9 cellular contexts compared by ENCODE assay signal in genomic region chr1:21781971-21782867, GRCh38. TPM values are rescaled to one million over a fixed set of nuclear protein-coding genes. Genes with fewer than 3 reads are reported as not detected.
DNase-seq lines count a peak whose midpoint lies in the region; ATAC-seq, FAIRE-seq and TF ChIP-seq lines count a peak whose summit lies in the region.
"Had no signal": no experiment of that assay in that cellular context is flagged by ENCODE, and none has a peak within 500 bp of the region (broad histone marks: within the 10 kb centered on the region; RNA-seq: fewer than 3 reads in every experiment).

No MANE protein-coding gene starts in this region.

- peak overlapping the region; percentile 62 for H2AFZ ChIP-seq in parathyroid adenoma

- no peaks in the 10 kb centered on the region for H3K9me3 ChIP-seq in HUES48 (ENCODE audit: control insufficient read depth, insufficient read depth, low read length)
- H3K9me3 ChIP-seq in heart left ventricle = peaks cover 0 to 10% (median 0%) of the 10 kb centered on the region in 12 donors
- no peaks in the 10 kb centered on the region for H3K9me3 ChIP-seq in parathyroid adenoma (ENCODE audit: control insufficient read depth, low read length)

- 1% methylated on average over 44 to 52 of the region's 52 CpGs for WGBS in heart left ventricle, 4 donors

- H3K79me2 ChIP-seq in parathyroid adenoma = peaks cover 28% of the 10 kb centered on the region

- peaks cover 25% of the 10 kb centered on the region for H3K4me1 Mint-ChIP-seq in activated naive CD8-positive, alpha-beta T cell treated with anti-CD3 and anti-CD28 coated beads, Interleukin-2, amount 10 ng/mL, durations not matched to agents 7 days and 5 days

- peak in 7 of 12 donors; percentile 11 to 49 (median 24) for TF ChIP-seq CTCF in heart left ventricle (IDR thresholded peaks at IDR 0.05)
- no peak for TF ChIP-seq CTCF in parathyroid adenoma (IDR thresholded peaks at IDR 0.05)

- FAIRE-seq in urothelium cell line (lab: Jason Lieb, UNC) = no peak
- FAIRE-seq: islet of Langerhans had no signal

- H3K27ac Mint-ChIP-seq in activated naive CD8-positive, alpha-beta T cell treated with anti-CD3 and anti-CD28 coated beads, Interleukin-2, amount 10 ng/mL, durations not matched to agents 7 days and 5 days = peak overlapping the region; percentile 100

- no peak for TF ChIP-seq POLR2A in heart left ventricle (IDR thresholded peaks at IDR 0.05)

- DNase-seq in DMS114 treated with DMSO at 0.1 percent for 48 hours (lab: John Stamatoyannopoulos, UW; ENCODE audit: unreplicated experiment) = peak; percentile 74
- peak; percentile 37 for DNase-seq in SHP77 treated with DMSO at 0.1 percent for 48 hours (lab: John Stamatoyannopoulos, UW)
- no peak for DNase-seq in activated naive CD8-positive, alpha-beta T cell treated with anti-CD3 and anti-CD28 coated beads, Interleukin-2, amount 10 ng/mL, durations not matched to agents 7 days and 5 days
- DNase-seq in heart left ventricle = peak in 3 of 5 donors; percentile 26 to 55 (median 49)
- DNase-seq in urothelium cell line (ENCODE audit: low spot score) = peak; percentile 27

- H3K4me2 ChIP-seq in parathyroid adenoma (ENCODE audit: low read length) = peak overlapping the region; percentile 89

- POLR2A ChIA-PET in activated naive CD8-positive, alpha-beta T cell treated with anti-CD3 and anti-CD28 coated beads, Interleukin-2, amount 10 ng/mL, durations not matched to agents 7 days and 5 days (lab: Charles Lee) = interaction anchor here (0.6 to 3.3 kb wide), 13 partner anchors 8 to 271 kb away, joined by 3 to 19 read pairs (median 3); no protein-coding TSS in a partner anchor

- no peaks in the 10 kb centered on the region for H3K27me3 ChIP-seq in HUES48 (ENCODE audit: control insufficient read depth, insufficient read depth, low read length)
- H3K27me3 ChIP-seq in heart left ventricle = no peaks in the 10 kb centered on the region
- H3K27me3 ChIP-seq in parathyroid adenoma (ENCODE audit: control insufficient read depth, insufficient read depth, low read length) = no peaks in the 10 kb centered on the region

- H3K36me3 Mint-ChIP-seq in activated naive CD8-positive, alpha-beta T cell treated with anti-CD3 and anti-CD28 coated beads, Interleukin-2, amount 10 ng/mL, durations not matched to agents 7 days and 5 days = peaks cover 10% of the 10 kb centered on the region

- H3K9me3 Mint-ChIP-seq in activated naive CD8-positive, alpha-beta T cell treated with anti-CD3 and anti-CD28 coated beads, Interleukin-2, amount 10 ng/mL, durations not matched to agents 7 days and 5 days = peaks cover 1% of the 10 kb centered on the region

- H3K36me3 ChIP-seq in HUES48 (ENCODE audit: control insufficient read depth, insufficient read depth, low read length) (no peaks in the 10 kb centered on the region), heart left ventricle (no peaks in the 10 kb centered on the region), parathyroid adenoma (ENCODE audit: control insufficient read depth, insufficient read depth, low read length) (no peaks in the 10 kb centered on the region)

- peak overlapping the region; percentile 83 for H3K4me3 ChIP-seq in HUES48 (ENCODE audit: low read depth, low read length)
- peak overlapping the region; percentile 66 to 100 (median 96) for H3K4me3 ChIP-seq in heart left ventricle
- peak overlapping the region; percentile 90 for H3K4me3 ChIP-seq in parathyroid adenoma (ENCODE audit: low read depth, low read length)

- peaks cover 3% of the 10 kb centered on the region for H3K27me3 Mint-ChIP-seq in activated naive CD8-positive, alpha-beta T cell treated with anti-CD3 and anti-CD28 coated beads, Interleukin-2, amount 10 ng/mL, durations not matched to agents 7 days and 5 days

- peak overlapping the region; percentile 90 for H3K4me3 Mint-ChIP-seq in activated naive CD8-positive, alpha-beta T cell treated with anti-CD3 and anti-CD28 coated beads, Interleukin-2, amount 10 ng/mL, durations not matched to agents 7 days and 5 days

- H3K4me1 ChIP-seq in HUES48 (ENCODE audit: control insufficient read depth, insufficient read depth, low read length) (peaks cover 4% of the 10 kb centered on the region; the same call in 1 of the 2 replicates), heart left ventricle (peaks cover 0 to 35% (median 21%) of the 10 kb centered on the region in 12 donors), parathyroid adenoma (no peaks in the 10 kb centered on the region)

- H3K27ac ChIP-seq in HUES48 (ENCODE audit: low read depth, low read length) = peak overlapping the region; percentile 98
- H3K27ac ChIP-seq in heart left ventricle = peak overlapping the region in 11 of 12 donors; percentile 98 to 100 (median 100)
- peak overlapping the region; percentile 99 for H3K27ac ChIP-seq in parathyroid adenoma

- H3K9ac ChIP-seq in HUES48 (ENCODE audit: low read depth, low read length) (peak overlapping the region; percentile 97), parathyroid adenoma (no peak overlapping the region)

- peak; percentile 18 for ATAC-seq in GM21390 (IDR thresholded peaks at IDR 0.05; ENCODE audit: unreplicated experiment)
- ATAC-seq in activated naive CD8-positive, alpha-beta T cell treated with anti-CD3 and anti-CD28 coated beads, Interleukin-2, amount 10 ng/mL, durations not matched to agents 7 days and 5 days (ENCODE audit: low read depth) = peak; percentile 6
- peak in 3 of 4 donors; percentile 8 to 41 (median 37) for ATAC-seq in heart left ventricle

- intact Hi-C loops in heart left ventricle (cut with DNase I) = no loop called here

RNA-seq across cellular contexts. Expression of gene USP48, which starts 0.7 kb away (rescaled TPM):
- 10 to 100 TPM; 79.6 to 85.2 TPM for total RNA-seq in activated naive CD8-positive, alpha-beta T cell treated with anti-CD3 and anti-CD28 coated beads, Interleukin-2, amount 10 ng/mL, durations not matched to agents 7 days and 5 days
- 10 to 100 TPM; 22.3 to 45.5 (median 39.3) TPM for total RNA-seq in heart left ventricle
- polyA plus RNA-seq in heart left ventricle = 10 to 100 TPM; 17.3 to 20.9 TPM

RNA-seq across cellular contexts. Expression of gene LDLRAD2, which starts 29.8 kb away (rescaled TPM):
- under 1 TPM in 1 of 2 experiments, not detected in 1; 0.09 TPM for total RNA-seq in activated naive CD8-positive, alpha-beta T cell treated with anti-CD3 and anti-CD28 coated beads, Interleukin-2, amount 10 ng/mL, durations not matched to agents 7 days and 5 days
- under 1 TPM in 1 of 9 donors, not detected in 8; 0.08 TPM for total RNA-seq in heart left ventricle
- polyA plus RNA-seq in heart left ventricle = 1 to 10 TPM in 1 of 2 donors, under 1 TPM in 1; 0.33 to 4.0 TPM
